In the genomic region with DNA sequence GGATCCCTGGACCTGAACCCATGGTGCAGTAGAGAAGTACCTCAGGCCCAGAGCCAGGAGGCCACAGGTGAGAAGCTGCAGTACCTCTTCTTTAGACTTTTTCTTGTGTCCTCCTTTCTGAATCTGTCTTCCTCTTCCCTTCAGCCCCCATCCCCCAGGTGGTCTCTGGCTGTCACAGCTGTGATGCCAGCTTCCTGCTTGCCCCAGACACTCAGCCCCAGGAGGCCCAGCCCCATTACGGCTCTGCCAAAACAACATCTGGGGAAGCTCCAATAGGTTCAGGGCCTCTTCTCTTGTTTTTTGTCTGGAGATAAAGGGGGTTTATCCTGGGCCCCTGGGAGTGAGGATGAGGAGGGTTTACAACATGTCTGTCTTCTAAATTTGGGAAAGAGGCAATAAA, we compare ENCODE assay signal across 17 cellular contexts. TPM values are rescaled to one million over a fixed set of nuclear protein-coding genes. Genes with fewer than 3 reads are reported as not detected.
DNase-seq lines count a peak whose midpoint lies in the region; ATAC-seq and TF ChIP-seq lines count a peak whose summit lies in the region.
"Had no signal": no experiment of that assay in that cellular context is flagged by ENCODE, and none has a peak within 500 bp of the region (broad histone marks: within the 10 kb centered on the region; RNA-seq: fewer than 3 reads in every experiment).

No MANE protein-coding gene starts in this region.

- no peak overlapping the region for H3K4me3 Mint-ChIP-seq in CD4-positive, alpha-beta memory T cell
- no peak overlapping the region for H3K4me3 Mint-ChIP-seq in activated CD8-positive, alpha-beta T cell treated with anti-CD3 and anti-CD28 coated beads, Interleukin-2, amount 10 ng/mL, durations not matched to agents 7 days and 5 days
- no peak overlapping the region for H3K4me3 Mint-ChIP-seq in nephron progenitor cell
- H3K4me3 Mint-ChIP-seq: H9 had no signal

- peaks cover 18 to 32% (median 27%) of the 10 kb centered on the region in 4 donors for H3K4me1 Mint-ChIP-seq in CD4-positive, alpha-beta memory T cell
- peaks cover 65% of the 10 kb centered on the region for H3K4me1 Mint-ChIP-seq in activated CD8-positive, alpha-beta T cell treated with anti-CD3 and anti-CD28 coated beads, Interleukin-2, amount 10 ng/mL, durations not matched to agents 7 days and 5 days (ENCODE audit: low read depth)
- H3K4me1 Mint-ChIP-seq in nephron progenitor cell, result peaks cover 50% of the 10 kb centered on the region

- H3K36me3 Mint-ChIP-seq in CD4-positive, alpha-beta memory T cell, result no peaks in the 10 kb centered on the region
- no peaks in the 10 kb centered on the region for H3K36me3 Mint-ChIP-seq in activated CD8-positive, alpha-beta T cell treated with anti-CD3 and anti-CD28 coated beads, Interleukin-2, amount 10 ng/mL, durations not matched to agents 7 days and 5 days (ENCODE audit: low read depth)
- H3K36me3 Mint-ChIP-seq in nephron progenitor cell (ENCODE audit: low read depth), result no peaks in the 10 kb centered on the region

- no peak for DNase-seq in CD4-positive, alpha-beta memory T cell
- DNase-seq in KBM-7 (peak; percentile 58), nephron progenitor cell (no peak), BE2C (no peak), NCI-H345 treated with DMSO at 0.1 percent for 48 hours (lab: John Stamatoyannopoulos, UW; ENCODE audit: unreplicated experiment) (no peak)
- DNase-seq in activated CD8-positive, alpha-beta T cell treated with anti-CD3 and anti-CD28 coated beads, Interleukin-2, amount 10 ng/mL, durations not matched to agents 7 days and 5 days, result no peak
- DNase-seq: activated CD4-positive, CD25-positive, alpha-beta regulatory T cell; effector CD4-positive, alpha-beta T cell; H9; kidney glomerular epithelial cell; NCI-H2081; NCI-H748 treated with DMSO at 0.1 percent for 48 hours; T-helper 1 cell had no signal

- TF ChIP-seq CTCF in nephron progenitor cell (IDR thresholded peaks at IDR 0.05) (no peak), BE2C (IDR thresholded peaks at IDR 0.05; ENCODE audit: low read depth, low read length) (no peak)

- no peak overlapping the region for H3K27ac ChIP-seq in CD4-positive, alpha-beta memory T cell (ENCODE audit: low read depth, low read length)

- intact Hi-C loops in CD4-positive, alpha-beta memory T cell (cut with micrococcal nuclease), result no loop called here

- peaks cover 0 to 2% (median 0%) of the 10 kb centered on the region in 8 donors for H3K9me3 Mint-ChIP-seq in CD4-positive, alpha-beta memory T cell
- H3K9me3 Mint-ChIP-seq in activated CD8-positive, alpha-beta T cell treated with anti-CD3 and anti-CD28 coated beads, Interleukin-2, amount 10 ng/mL, durations not matched to agents 7 days and 5 days (ENCODE audit: insufficient read depth), result no peaks in the 10 kb centered on the region
- no peaks in the 10 kb centered on the region for H3K9me3 Mint-ChIP-seq in nephron progenitor cell
- H3K9me3 Mint-ChIP-seq: activated naive CD4-positive, alpha-beta T cell treated with anti-CD3 and anti-CD28 coated beads, Interleukin-2, amount 50 U/mL, for 72 hours; H9 had no signal

- no peaks in the 10 kb centered on the region for H3K9me3 ChIP-seq in CD4-positive, alpha-beta memory T cell (ENCODE audit: control insufficient read depth in 1 of 2, low read length in 2 of 2)
- H3K9me3 ChIP-seq in BE2C, result no peaks in the 10 kb centered on the region

- H3K4me3 ChIP-seq in CD4-positive, alpha-beta memory T cell (ENCODE audit: low read length in 2 of 2), result no peak overlapping the region
- H3K4me3 ChIP-seq in BE2C (ENCODE audit: low read depth, low read length), result no peak overlapping the region

- in situ Hi-C loops in KBM-7 (cut with MboI; ENCODE audit: low pct_unique_long_range_greater_than_20kb, low sequenced_read_pairs), result no loop called here

- peak overlapping the region in 4 of 7 donors; percentile 26 to 82 (median 50) for H3K27ac Mint-ChIP-seq in CD4-positive, alpha-beta memory T cell
- H3K27ac Mint-ChIP-seq in activated CD8-positive, alpha-beta T cell treated with anti-CD3 and anti-CD28 coated beads, Interleukin-2, amount 10 ng/mL, durations not matched to agents 7 days and 5 days, result peak overlapping the region; percentile 58
- peak overlapping the region; percentile 73 for H3K27ac Mint-ChIP-seq in nephron progenitor cell
- H3K27ac Mint-ChIP-seq: H9 had no signal

- POLR2A ChIA-PET in CD4-positive, alpha-beta memory T cell (lab: Charles Lee; ENCODE audit: partially characterized antibody), result interaction anchor here (0.7 to 11.3 kb wide), 6 partner anchors 8 to 31 kb away, joined by 3 to 669 read pairs (median 6); partner anchors contain the start of gene BTG2
- POLR2A ChIA-PET in activated CD8-positive, alpha-beta T cell treated with anti-CD3 and anti-CD28 coated beads, Interleukin-2, amount 10 ng/mL, durations not matched to agents 7 days and 5 days (lab: Charles Lee), result interaction anchor here (0.9 to 14.2 kb wide), 5 partner anchors 8 to 32 kb away, joined by 3 to 376 read pairs (median 4); partner anchors contain the start of gene BTG2

- H3K4me1 ChIP-seq in CD4-positive, alpha-beta memory T cell (ENCODE audit: insufficient read depth, low read length), result peaks cover 12% of the 10 kb centered on the region
- H3K4me1 ChIP-seq in BE2C, result peaks cover 22% of the 10 kb centered on the region

- H3K27me3 ChIP-seq in CD4-positive, alpha-beta memory T cell (ENCODE audit: insufficient read depth, low read length), result no peaks in the 10 kb centered on the region
- H3K27me3 ChIP-seq in BE2C, result no peaks in the 10 kb centered on the region

- no peaks in the 10 kb centered on the region for H3K27me3 Mint-ChIP-seq in CD4-positive, alpha-beta memory T cell
- H3K27me3 Mint-ChIP-seq in activated CD8-positive, alpha-beta T cell treated with anti-CD3 and anti-CD28 coated beads, Interleukin-2, amount 10 ng/mL, durations not matched to agents 7 days and 5 days (ENCODE audit: low read depth), result no peaks in the 10 kb centered on the region
- H3K27me3 Mint-ChIP-seq in nephron progenitor cell (ENCODE audit: low read depth, poor library complexity), result peaks cover under 1% of the 10 kb centered on the region

- ATAC-seq in activated CD8-positive, alpha-beta T cell treated with anti-CD3 and anti-CD28 coated beads, Interleukin-2, amount 10 ng/mL, durations not matched to agents 7 days and 5 days, result no peak
- ATAC-seq in HG02973 (IDR thresholded peaks at IDR 0.05; ENCODE audit: unreplicated experiment) (no peak), GM18520 (IDR thresholded peaks at IDR 0.05; ENCODE audit: unreplicated experiment) (no peak)
- ATAC-seq: activated naive CD4-positive, alpha-beta T cell treated with anti-CD3 and anti-CD28 coated beads, Interleukin-2, amount 50 U/mL, for 72 hours had no signal

- no peaks in the 10 kb centered on the region for H3K36me3 ChIP-seq in CD4-positive, alpha-beta memory T cell (ENCODE audit: insufficient read depth, low read length)
- no peaks in the 10 kb centered on the region for H3K36me3 ChIP-seq in BE2C

- CTCF ChIA-PET in CD4-positive, alpha-beta memory T cell (lab: Charles Lee; ENCODE audit: partially characterized antibody), result interaction anchor here (2.8 to 15.2 kb wide), 2 partner anchors 13 to 28 kb away, joined by 16 to 141 read pairs; partner anchors contain the start of gene BTG2
- CTCF ChIA-PET in activated CD8-positive, alpha-beta T cell treated with anti-CD3 and anti-CD28 coated beads, Interleukin-2, amount 10 ng/mL, durations not matched to agents 7 days and 5 days (lab: Charles Lee), result interaction anchor here (0.9 to 21.7 kb wide), 6 partner anchors 10 to 47 kb away, joined by 3 to 461 read pairs (median 5); partner anchors contain the start of gene BTG2

RNA-seq across cellular contexts. Expression of gene BTG2, which starts 9.5 kb away (rescaled TPM):
- 100 to 1,000 TPM; 197 to 201 TPM for total RNA-seq in CD4-positive, alpha-beta memory T cell
- polyA plus RNA-seq in CD4-positive, alpha-beta memory T cell, result 100 to 1,000 TPM; 123 to 288 TPM
- total RNA-seq in activated CD8-positive, alpha-beta T cell treated with anti-CD3 and anti-CD28 coated beads, Interleukin-2, amount 10 ng/mL, durations not matched to agents 7 days and 5 days, result 10 to 100 TPM; 58.6 to 58.9 TPM
- 15.1 TPM for polyA plus RNA-seq in BE2C (2012; ENCODE audit: insufficient read depth, insufficient read length, low read depth)

RNA-seq across cellular contexts. Expression of gene FMOD, which starts 55.1 kb away (rescaled TPM):
- not detected for total RNA-seq in CD4-positive, alpha-beta memory T cell
- polyA plus RNA-seq in CD4-positive, alpha-beta memory T cell, result not detected
- total RNA-seq in activated CD8-positive, alpha-beta T cell treated with anti-CD3 and anti-CD28 coated beads, Interleukin-2, amount 10 ng/mL, durations not matched to agents 7 days and 5 days, result not detected
- 0.85 TPM for polyA plus RNA-seq in BE2C (2012; ENCODE audit: insufficient read depth, insufficient read length, low read depth)
- total RNA-seq: G401, H9 had no signal
